In the genomic region with DNA sequence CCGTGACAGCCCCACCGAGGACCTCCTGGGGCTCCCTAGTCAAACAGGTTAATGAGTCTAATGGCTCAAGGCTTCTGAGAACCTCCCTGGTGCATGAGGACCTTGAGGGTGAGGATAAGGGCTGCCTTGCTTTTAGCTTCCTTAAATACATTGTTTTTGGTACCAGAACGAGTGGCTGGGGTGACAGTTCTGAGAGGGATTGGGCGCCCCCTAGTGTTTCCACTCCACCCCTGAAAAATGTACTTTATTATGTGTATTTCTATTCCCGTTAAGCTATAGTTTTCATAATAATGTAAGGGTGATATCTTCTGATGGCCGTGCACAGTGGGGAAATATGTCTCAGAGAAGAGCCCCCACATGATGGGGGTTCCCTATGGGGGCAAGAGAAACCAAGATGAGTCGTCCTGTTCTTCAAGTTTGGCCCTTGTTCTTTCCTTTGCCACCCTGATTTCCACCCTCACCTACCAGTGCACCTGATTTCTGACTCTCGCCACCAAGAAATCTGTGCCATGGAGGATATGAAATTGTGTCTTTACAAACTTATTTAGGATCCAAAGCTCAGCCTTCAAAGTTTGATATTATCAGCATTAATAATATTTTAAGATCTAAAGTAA, we compare ENCODE assay signal across 8 cellular contexts. TPM values are rescaled to one million over a fixed set of nuclear protein-coding genes. Genes with fewer than 3 reads are reported as not detected.
DNase-seq lines count a peak whose midpoint lies in the region; ATAC-seq and TF ChIP-seq lines count a peak whose summit lies in the region.

No MANE protein-coding gene starts in this region.

- no peaks in the 10 kb centered on the region for H3K9me3 ChIP-seq in ovary
- no peaks in the 10 kb centered on the region for H3K9me3 ChIP-seq in tibial artery

- no peak for TF ChIP-seq POLR2A in ovary (IDR thresholded peaks at IDR 0.05)

- peak; percentile 80 for TF ChIP-seq CTCF in fibroblast of the aortic adventitia (IDR thresholded peaks at IDR 0.05; ENCODE audit: insufficient read depth, low read length)
- TF ChIP-seq CTCF in ovary (IDR thresholded peaks at IDR 0.05) = peak; percentile 54 to 61 (median 56)
- TF ChIP-seq CTCF in tibial artery (IDR thresholded peaks at IDR 0.05) = peak; percentile 62 to 75

- H3K27me3 ChIP-seq in ovary (no peaks in the 10 kb centered on the region), tibial artery (no peaks in the 10 kb centered on the region)

- WGBS in ovary, 3 donors = 35 to 46% (median 38%) methylated on average over 8 of the region's 8 CpGs

- H3K4me3 ChIP-seq in fibroblast of the aortic adventitia (ENCODE audit: low read depth, low read length) = no peak overlapping the region
- H3K4me3 ChIP-seq in ovary = no peak overlapping the region
- no peak overlapping the region for H3K4me3 ChIP-seq in tibial artery

- no peak for ATAC-seq in GM21723 (IDR thresholded peaks at IDR 0.05; ENCODE audit: unreplicated experiment)

- peak; percentile 31 for DNase-seq in COLO668 (lab: John Stamatoyannopoulos, UW; ENCODE audit: unreplicated experiment)
- peak in 57 of 76 experiments; percentile 3 to 68 (median 38) for DNase-seq in HUDEP-2 (lab: John Stamatoyannopoulos, UW; ENCODE audit: unreplicated experiment in 76 of 76)
- peak; percentile 44 for DNase-seq in RPMI7951 (ENCODE audit: low read depth)
- DNase-seq in activated T-cell treated with anti-CD3 and anti-CD28 coated beads, Interleukin-2, amount 50 U/mL, for 48 hours = peak; percentile 76 to 81
- peak; percentile 74 for DNase-seq in fibroblast of the aortic adventitia (ENCODE audit: low read depth)
- DNase-seq in ovary = peak; percentile 28 to 72 (median 65)
- peak; percentile 60 to 69 for DNase-seq in tibial artery

- H3K36me3 ChIP-seq in ovary (no peaks in the 10 kb centered on the region), tibial artery (no peaks in the 10 kb centered on the region)

- TF ChIP-seq EP300 in ovary (IDR thresholded peaks at IDR 0.05) = no peak

- intact Hi-C loops in ovary (cut with DNase I) (loop anchor here in 3 of 4 donors (2.0 to 10.0 kb wide), 5 partner anchors 73 to 227 kb away; partner anchors contain the start of genes PDZD9 (in 3 of the 3) and MOSMO (in 1 of the 3)), tibial artery (cut with DNase I; ENCODE audit: low total_unique reads) (loop anchor here (5.0 to 10.0 kb wide), 2 partner anchors 76 to 107 kb away; partner anchors contain the start of gene PDZD9)

- H3K4me1 ChIP-seq in ovary (ENCODE audit: insufficient read depth) = peaks cover 3% of the 10 kb centered on the region
- H3K4me1 ChIP-seq in tibial artery = no peaks in the 10 kb centered on the region

- H3K27ac ChIP-seq in ovary (no peak overlapping the region), tibial artery (no peak overlapping the region)

RNA-seq across cellular contexts. Expression of gene VWA3A, which starts 14.5 kb away (rescaled TPM):
- total RNA-seq in RPMI7951 (2014; rRNA removed; shearing (Covaris generic)) = not detected in 2 replicates
- total RNA-seq in fibroblast of the aortic adventitia (ENCODE audit: low replicate concordance) = 0.18 TPM in 1 of 2 replicates, not detected in the other
- 10 to 100 TPM in 1 of 7 donors, 1 to 10 TPM in 4, under 1 TPM in 2; 0.33 to 46.2 (median 2.7) TPM for total RNA-seq in ovary
- under 1 TPM; 0.15 TPM for polyA plus RNA-seq in ovary
